In genomic region chr11:69892237-69892985, GRCh38 we compare ENCODE assay signal across 15 cellular contexts.
DNase-seq lines count a peak whose midpoint lies in the region; ATAC-seq and TF ChIP-seq lines count a peak whose summit lies in the region.
"Had no signal": no experiment of that assay in that cellular context is flagged by ENCODE, and none has a peak within 500 bp of the region (broad histone marks: within the 10 kb centered on the region; RNA-seq: fewer than 3 reads in every experiment).

No MANE protein-coding gene starts in this region.

- no peak overlapping the region for H4K8ac ChIP-seq in mesendoderm (ENCODE audit: low read depth, low read length)

- H2BK5ac ChIP-seq in mesendoderm (ENCODE audit: low read length) = no peak overlapping the region

- H3K79me1 ChIP-seq in mesendoderm (ENCODE audit: low read length) = no peaks in the 10 kb centered on the region

- peak overlapping the region; percentile 18 for H3K9ac ChIP-seq in mesendoderm (ENCODE audit: low read length)

- H2BK15ac ChIP-seq in mesendoderm (replicated peaks; ENCODE audit: low read depth) = no peak overlapping the region

- TF ChIP-seq CTCF in HFFc6 (IDR thresholded peaks at IDR 0.05) = peak; percentile 36; the same call in 1 of the 2 replicates
- TF ChIP-seq CTCF in WERI-Rb-1 (IDR thresholded peaks at IDR 0.05; ENCODE audit: low read depth, low read length) = peak; percentile 73

- H2AK5ac ChIP-seq in mesendoderm (ENCODE audit: low read length) = no peak overlapping the region

- peak overlapping the region; percentile 54 for H3K56ac ChIP-seq in mesendoderm (ENCODE audit: low read length)

- H3K27me3 ChIP-seq in WERI-Rb-1 (ENCODE audit: insufficient read depth, low read depth, severe bottlenecking) (no peaks in the 10 kb centered on the region), mesendoderm (ENCODE audit: insufficient read depth, low read length, poor library complexity) (no peaks in the 10 kb centered on the region)

- no peak overlapping the region for H3K27ac Mint-ChIP-seq in HFFc6
- H3K27ac Mint-ChIP-seq: activated CD8-positive, alpha-beta T cell treated with anti-CD3 and anti-CD28 coated beads for 36 hours; activated naive CD8-positive, alpha-beta T cell; effector memory CD8-positive, alpha-beta T cell; naive thymus-derived CD8-positive, alpha-beta T cell; stimulated activated effector memory CD8-positive, alpha-beta T cell treated with anti-CD3 and anti-CD28 coated beads, Interleukin-12 subunit alpha, Interleukin-12 subunit beta, amount 100 ng/mL, for 72 hours; T-cell had no signal

- H3K4me2 ChIP-seq in mesendoderm (ENCODE audit: low read length) = no peak overlapping the region

- H3K27ac ChIP-seq in WERI-Rb-1 (peak overlapping the region; percentile 96), mesendoderm (ENCODE audit: low read depth, low read length) (no peak overlapping the region)

- H4K5ac ChIP-seq in mesendoderm (ENCODE audit: low read length) = no peak overlapping the region

- H3K79me2 ChIP-seq in mesendoderm (ENCODE audit: control insufficient read depth, insufficient read depth, low read length) = no peaks in the 10 kb centered on the region

- H3K4ac ChIP-seq in mesendoderm (ENCODE audit: low read depth, low read length) = no peak overlapping the region

- H3K18ac ChIP-seq in mesendoderm (ENCODE audit: low read length) = no peak overlapping the region

- no peaks in the 10 kb centered on the region for H3K9me3 ChIP-seq in WERI-Rb-1 (ENCODE audit: severe bottlenecking)

- H3K27me3 Mint-ChIP-seq in HFFc6 (ENCODE audit: insufficient read depth) = peaks cover 56% of the 10 kb centered on the region

- H2BK120ac ChIP-seq in mesendoderm (ENCODE audit: low read depth, low read length) = no peak overlapping the region

- no peak overlapping the region for H3K4me3 Mint-ChIP-seq in HFFc6
- H3K4me3 Mint-ChIP-seq: activated CD8-positive, alpha-beta T cell treated with anti-CD3 and anti-CD28 coated beads for 36 hours; activated naive CD8-positive, alpha-beta T cell; effector memory CD8-positive, alpha-beta T cell; naive thymus-derived CD8-positive, alpha-beta T cell; stimulated activated effector memory CD8-positive, alpha-beta T cell treated with anti-CD3 and anti-CD28 coated beads, Interleukin-12 subunit alpha, Interleukin-12 subunit beta, amount 100 ng/mL, for 72 hours; T-cell had no signal

- H3K4me1 ChIP-seq in mesendoderm (ENCODE audit: control insufficient read depth, low read depth, low read length) = no peaks in the 10 kb centered on the region

- no peaks in the 10 kb centered on the region for H3K4me1 Mint-ChIP-seq in HFFc6 (ENCODE audit: low read depth)

- H3K9me3 Mint-ChIP-seq in HFFc6 = no peaks in the 10 kb centered on the region
- H3K9me3 Mint-ChIP-seq: activated CD8-positive, alpha-beta T cell treated with anti-CD3 and anti-CD28 coated beads for 36 hours; effector memory CD8-positive, alpha-beta T cell; naive thymus-derived CD8-positive, alpha-beta T cell; stimulated activated effector memory CD8-positive, alpha-beta T cell treated with anti-CD3 and anti-CD28 coated beads, Interleukin-12 subunit alpha, Interleukin-12 subunit beta, amount 100 ng/mL, for 72 hours; T-cell had no signal

- WGBS in mesendoderm (ENCODE audit: extremely low coverage, insufficient coverage, low lambda C conversion rate) = no CpG with 5 or more reads among the region's 29 CpGs

- H3K36me3 Mint-ChIP-seq in HFFc6 (ENCODE audit: low read depth) = no peaks in the 10 kb centered on the region
- H3K36me3 Mint-ChIP-seq: activated naive CD8-positive, alpha-beta T cell; naive thymus-derived CD8-positive, alpha-beta T cell; stimulated activated effector memory CD8-positive, alpha-beta T cell treated with anti-CD3 and anti-CD28 coated beads, Interleukin-12 subunit alpha, Interleukin-12 subunit beta, amount 100 ng/mL, for 72 hours; T-cell had no signal

- DNase-seq in AG20443 (ENCODE audit: low spot score) = peak; percentile 41
- no peak for DNase-seq in HFFc6
- DNase-seq in WERI-Rb-1 = peak; percentile 76
- DNase-seq in mesendoderm = peak; percentile 86
- DNase-seq in NCI-H2029 (lab: John Stamatoyannopoulos, UW) = no peak
- no peak for DNase-seq in midbrain (lab: John Stamatoyannopoulos, UW)
- DNase-seq in hypothalamus (lab: John Stamatoyannopoulos, UW) = no peak
- DNase-seq: activated CD8-positive, alpha-beta T cell treated with anti-CD3 and anti-CD28 coated beads for 36 hours; DND-41; effector memory CD8-positive, alpha-beta T cell; T-cell had no signal

- H3K4me3 ChIP-seq in WERI-Rb-1 (ENCODE audit: low read depth, low read length) = peak overlapping the region; percentile 28
- no peak overlapping the region for H3K4me3 ChIP-seq in mesendoderm (ENCODE audit: low read length)

- H3K36me3 ChIP-seq in WERI-Rb-1 (no peaks in the 10 kb centered on the region), mesendoderm (ENCODE audit: control insufficient read depth, insufficient read depth, low read length) (no peaks in the 10 kb centered on the region)

- H3K23ac ChIP-seq in mesendoderm (ENCODE audit: low read length) = no peak overlapping the region

- no peak for ATAC-seq in GM21423 (IDR thresholded peaks at IDR 0.05; ENCODE audit: unreplicated experiment)
- ATAC-seq: activated CD8-positive, alpha-beta T cell treated with anti-CD3 and anti-CD28 coated beads for 36 hours; effector memory CD8-positive, alpha-beta T cell; naive thymus-derived CD8-positive, alpha-beta T cell; stimulated activated effector memory CD8-positive, alpha-beta T cell treated with anti-CD3 and anti-CD28 coated beads, Interleukin-12 subunit alpha, Interleukin-12 subunit beta, amount 100 ng/mL, for 72 hours; T-cell had no signal

Comparison
In these comparisons a context has a peak if more than half of its experiments do, and no peak if none do; other contexts are left out.
1. DNase-seq: peak in AG20443 (single experiment), WERI-Rb-1 (single experiment) and mesendoderm (single experiment); none in HFFc6 (single experiment), NCI-H2029 (single experiment), midbrain (single experiment) and hypothalamus (0 of 51).